ENCODE assay signal across 9 cellular contexts in genomic region chr2:131394147-131394931, GRCh38. TPM values are rescaled to one million over a fixed set of nuclear protein-coding genes. Genes with fewer than 3 reads are reported as not detected.
DNase-seq lines count a peak whose midpoint lies in the region; ATAC-seq and TF ChIP-seq lines count a peak whose summit lies in the region.
"Had no signal": no experiment of that assay in that cellular context is flagged by ENCODE, and none has a peak within 500 bp of the region (broad histone marks: within the 10 kb centered on the region; RNA-seq: fewer than 3 reads in every experiment).

No MANE protein-coding gene starts in this region.

- H3K4me1 Mint-ChIP-seq in natural killer cell treated with Interleukin-12 subunit alpha and Interleukin-12 subunit beta and Interleukin-15 and Interleukin-18, amount 100 ng/mL, for 72 hours (ENCODE audit: low read depth in 2 of 2) = no peaks in the 10 kb centered on the region

- in situ Hi-C loops in IMR-90 (cut with MboI; ENCODE audit: low sequenced_read_pairs) = no loop called here

- TF ChIP-seq EP300 in esophagus muscularis mucosa (IDR thresholded peaks at IDR 0.05) (no peak), SK-N-SH (IDR thresholded peaks at IDR 0.05; ENCODE audit: borderline replicate concordance in 1 of 2, low read depth in 1 of 2, low read length in 1 of 2) (no peak)

- no peak overlapping the region for H4K91ac ChIP-seq in IMR-90 (ENCODE audit: insufficient read depth, low read depth, low read length)

- TF ChIP-seq CTCF in IMR-90 (conservative IDR thresholded peaks at IDR 0.05; ENCODE audit: low read depth, low read length) (no peak), esophagus muscularis mucosa (IDR thresholded peaks at IDR 0.05) (no peak), SK-N-SH (IDR thresholded peaks at IDR 0.05) (no peak)

- no peak overlapping the region for H3K23ac ChIP-seq in IMR-90 (ENCODE audit: low read depth, low read length)

- H4K8ac ChIP-seq in IMR-90 (ENCODE audit: low read depth in 2 of 2, low read length in 2 of 2) = no peak overlapping the region

- peak; percentile 35 for DNase-seq in D341Med (ENCODE audit: low spot score)
- DNase-seq in IMR-90 = no peak
- peak; percentile 83 for DNase-seq in esophagus muscularis mucosa (ENCODE audit: extremely low spot score)
- DNase-seq in natural killer cell treated with Interleukin-12 subunit alpha and Interleukin-12 subunit beta and Interleukin-15 and Interleukin-18, amount 100 ng/mL, for 72 hours (ENCODE audit: low spot score) = no peak
- no peak for DNase-seq in activated CD4-positive, CD25-positive, alpha-beta regulatory T cell treated with anti-CD3 and anti-CD28 coated beads, Interleukin-2, amount 50 U/mL, for 72 hours
- DNase-seq in SK-N-SH = no peak
- no peak for DNase-seq in amniotic stem cell (lab: John Stamatoyannopoulos, UW)

- H4K5ac ChIP-seq in IMR-90 (ENCODE audit: low read depth, low read length) = no peak overlapping the region

- H2BK15ac ChIP-seq in IMR-90 (ENCODE audit: low read depth, low read length) = no peak overlapping the region

- H4K20me1 ChIP-seq in IMR-90 (ENCODE audit: insufficient read depth, low read length) (no peaks in the 10 kb centered on the region), SK-N-SH (ENCODE audit: insufficient read depth) (no peaks in the 10 kb centered on the region)

- H3K27ac Mint-ChIP-seq in natural killer cell treated with Interleukin-12 subunit alpha and Interleukin-12 subunit beta and Interleukin-15 and Interleukin-18, amount 100 ng/mL, for 72 hours = no peak overlapping the region
- H3K27ac Mint-ChIP-seq: T-helper 1 cell treated with Interleukin-12 subunit alpha and Interleukin-12 subunit beta and Interleukin-4 antibody, amounts not matched to agents 30 μg/mL and 1 μg/mL, for 36 hours had no signal

- intact Hi-C loops in IMR-90 (cut with micrococcal nuclease) = no loop called here
- intact Hi-C loops in esophagus muscularis mucosa (cut with DNase I) = no loop called here

- H2BK20ac ChIP-seq in IMR-90 (ENCODE audit: low read depth, low read length) = no peak overlapping the region

- H3F3A ChIP-seq in SK-N-SH (replicated peaks; ENCODE audit: insufficient read depth) = no peaks in the 10 kb centered on the region

- H2AK5ac ChIP-seq in IMR-90 (ENCODE audit: low read depth, low read length) = no peak overlapping the region

- no peak overlapping the region for H2AFZ ChIP-seq in IMR-90 (replicated peaks; ENCODE audit: low read length, poor library complexity)
- no peak overlapping the region for H2AFZ ChIP-seq in SK-N-SH (ENCODE audit: low read depth)

- H3K27me3 ChIP-seq in IMR-90 (ENCODE audit: control insufficient read depth, insufficient read depth, low read length) (peaks cover 5% of the 10 kb centered on the region), esophagus muscularis mucosa (peaks cover 0 to 22% (median 0%) of the 10 kb centered on the region in 4 donors), SK-N-SH (ENCODE audit: insufficient read depth) (no peaks in the 10 kb centered on the region)

- H3K9ac ChIP-seq in IMR-90 (ENCODE audit: low read depth, low read length) (no peak overlapping the region), SK-N-SH (no peak overlapping the region)

- H3K79me2 ChIP-seq in SK-N-SH (ENCODE audit: insufficient read depth) = no peaks in the 10 kb centered on the region

- no peaks in the 10 kb centered on the region for H3K79me1 ChIP-seq in IMR-90 (ENCODE audit: low read depth in 1 of 2, low read length in 2 of 2)

- no peak overlapping the region for H2BK120ac ChIP-seq in IMR-90 (ENCODE audit: low read depth, low read length)

- H3K9me3 ChIP-seq in IMR-90 (ENCODE audit: control insufficient read depth, insufficient read depth, low read length) = no peaks in the 10 kb centered on the region
- no peaks in the 10 kb centered on the region for H3K9me3 ChIP-seq in esophagus muscularis mucosa
- no peaks in the 10 kb centered on the region for H3K9me3 ChIP-seq in SK-N-SH

- H3K56ac ChIP-seq in IMR-90 (ENCODE audit: extremely low read depth, insufficient read depth, low read length) = no peak overlapping the region

- no peak for TF ChIP-seq POLR2A in IMR-90 (IDR thresholded peaks at IDR 0.05; ENCODE audit: low read depth, low read length)
- no peak for TF ChIP-seq POLR2A in esophagus muscularis mucosa (IDR thresholded peaks at IDR 0.05; ENCODE audit: low read depth)

- ATAC-seq in IMR-90 (ENCODE audit: low read depth) (peak; percentile 60), GM21390 (IDR thresholded peaks at IDR 0.05; ENCODE audit: unreplicated experiment) (no peak)
- ATAC-seq in natural killer cell treated with Interleukin-12 subunit alpha and Interleukin-12 subunit beta and Interleukin-15 and Interleukin-18, amount 100 ng/mL, for 72 hours = peak; percentile 50 to 53

- no peaks in the 10 kb centered on the region for H3K36me3 Mint-ChIP-seq in natural killer cell treated with Interleukin-12 subunit alpha and Interleukin-12 subunit beta and Interleukin-15 and Interleukin-18, amount 100 ng/mL, for 72 hours

- H3K4ac ChIP-seq in IMR-90 (ENCODE audit: low read depth, low read length) = no peak overlapping the region

- CTCF ChIA-PET in IMR-90 (lab: Yijun Ruan, JAX) = no interaction called here
- CTCF ChIA-PET in SK-N-SH (lab: Yijun Ruan, JAX) = no interaction called here

- H2BK5ac ChIP-seq in IMR-90 (ENCODE audit: low read depth, low read length, poor library complexity, severe bottlenecking) = no peak overlapping the region

- H3K9me3 Mint-ChIP-seq in natural killer cell treated with Interleukin-12 subunit alpha and Interleukin-12 subunit beta and Interleukin-15 and Interleukin-18, amount 100 ng/mL, for 72 hours = no peaks in the 10 kb centered on the region
- H3K9me3 Mint-ChIP-seq: T-helper 1 cell treated with Interleukin-12 subunit alpha and Interleukin-12 subunit beta and Interleukin-4 antibody, amounts not matched to agents 30 μg/mL and 1 μg/mL, for 36 hours had no signal

- dilution Hi-C loops in IMR-90 (cut with HindIII; ENCODE audit: low sequenced_read_pairs, unreplicated experiment) = no loop called here

- no peaks in the 10 kb centered on the region for H3K36me3 ChIP-seq in IMR-90 (ENCODE audit: control insufficient read depth, insufficient read depth, low read length)
- H3K36me3 ChIP-seq in esophagus muscularis mucosa = no peaks in the 10 kb centered on the region
- H3K36me3 ChIP-seq in SK-N-SH (replicated peaks in 1 of 2; ENCODE audit: control insufficient read depth in 1 of 2, insufficient read depth in 2 of 2, low read length in 1 of 2) = no peaks in the 10 kb centered on the region

- no peak for TF ChIP-seq RAD21 in IMR-90 (IDR thresholded peaks at IDR 0.05; ENCODE audit: low read length)
- TF ChIP-seq RAD21 in SK-N-SH (IDR thresholded peaks at IDR 0.05; ENCODE audit: low read length) = no peak

- H3K27ac ChIP-seq in IMR-90 (ENCODE audit: insufficient read depth, low read length) (no peak overlapping the region), esophagus muscularis mucosa (replicated peaks in 1 of 4) (no peak overlapping the region), SK-N-SH (ENCODE audit: low read depth in 2 of 2, low read length in 1 of 2) (no peak overlapping the region)

- no peaks in the 10 kb centered on the region for H3K9me1 ChIP-seq in IMR-90 (ENCODE audit: insufficient read depth, low read length)

- 31% methylated on average over 16 of the region's 45 CpGs; no CpG with 5 or more reads in 1 of the 2 experiments for WGBS in IMR-90 (ENCODE audit: extremely low coverage in 2 of 2, insufficient read length in 1 of 2), 2 experiments
- 72% methylated on average over 28 of the region's 45 CpGs for WGBS in esophagus muscularis mucosa
- WGBS in SK-N-SH (ENCODE audit: low lambda C conversion rate) = 74% methylated on average over 34 of the region's 45 CpGs

- BruUV-seq in IMR-90 (replicated peaks; lab: Mats Ljungman, UMichigan) = no TSS peak

- POLR2A ChIA-PET in IMR-90 (lab: Charles Lee; ENCODE audit: unreplicated experiment) = no interaction called here
- POLR2A ChIA-PET in SK-N-SH (lab: Yijun Ruan, JAX) = no interaction called here

- H3K4me3 ChIP-seq in IMR-90 (ENCODE audit: insufficient read depth, low read depth, low read length) (no peak overlapping the region), esophagus muscularis mucosa (peak overlapping the region in 1 of 4 donors; percentile 5), SK-N-SH (ENCODE audit: low read depth in 2 of 2, low read length in 1 of 2) (no peak overlapping the region)

- H3K4me3 Mint-ChIP-seq in natural killer cell treated with Interleukin-12 subunit alpha and Interleukin-12 subunit beta and Interleukin-15 and Interleukin-18, amount 100 ng/mL, for 72 hours = no peak overlapping the region
- H3K4me3 Mint-ChIP-seq: T-helper 1 cell treated with Interleukin-12 subunit alpha and Interleukin-12 subunit beta and Interleukin-4 antibody, amounts not matched to agents 30 μg/mL and 1 μg/mL, for 36 hours had no signal

- H3K4me1 ChIP-seq in IMR-90 (ENCODE audit: control insufficient read depth, insufficient read depth, low read length) (no peaks in the 10 kb centered on the region), esophagus muscularis mucosa (peaks cover 0 to 11% (median 10%) of the 10 kb centered on the region in 4 donors), SK-N-SH (ENCODE audit: control insufficient read depth in 1 of 2, insufficient read depth in 2 of 2, low read depth in 1 of 2, low read length in 1 of 2) (no peaks in the 10 kb centered on the region; a peak in 1 of 4 replicates)

- no peak overlapping the region; the same call in 1 of the 2 replicates for H3K4me2 ChIP-seq in IMR-90 (ENCODE audit: low read depth, low read length)
- no peak overlapping the region for H3K4me2 ChIP-seq in SK-N-SH

- no peaks in the 10 kb centered on the region for H3K9me2 ChIP-seq in SK-N-SH

- H3K27me3 Mint-ChIP-seq in natural killer cell treated with Interleukin-12 subunit alpha and Interleukin-12 subunit beta and Interleukin-15 and Interleukin-18, amount 100 ng/mL, for 72 hours = peaks cover 18 to 27% of the 10 kb centered on the region in 2 donors

- no peak overlapping the region for H3K18ac ChIP-seq in IMR-90 (ENCODE audit: low read depth, low read length)

- no peak overlapping the region for H3K14ac ChIP-seq in IMR-90 (replicated peaks; ENCODE audit: low read depth, low read length)

- H2AK9ac ChIP-seq in IMR-90 (replicated peaks; ENCODE audit: low read depth, low read length, poor library complexity) = no peak overlapping the region

TF ChIP-seq in SK-N-SH, 30 proteins besides CTCF, POLR2A, EP300 and RAD21:
- TF ChIP-seq NRF1 (IDR thresholded peaks at IDR 0.05; ENCODE audit: low read depth, low read length) = no peak
- TF ChIP-seq MXI1 (IDR thresholded peaks at IDR 0.05; ENCODE audit: low read depth, low read length) = no peak
- TF ChIP-seq FOXM1 (IDR thresholded peaks at IDR 0.05; ENCODE audit: low read depth) = no peak

RNA-seq across cellular contexts. Expression of gene RAB6D, which starts 30.4 kb away (rescaled TPM):
- not detected in 2 replicates for total RNA-seq in IMR-90 (2012; rRNA removed)
- polyA plus RNA-seq in IMR-90 (2012; rRNA removed) = not detected in 2 replicates
- polyA plus RNA-seq in IMR-90 (2012; cell fraction: cytosol; rRNA removed) = not detected in 2 replicates
- polyA plus RNA-seq in IMR-90 (2012; cell fraction: nucleus; rRNA removed; ENCODE audit: low replicate concordance) = not detected in 2 replicates
- total RNA-seq in esophagus muscularis mucosa = under 1 TPM in 2 of 4 donors, not detected in 2; 0.11 to 0.13 TPM
- not detected for total RNA-seq in natural killer cell treated with Interleukin-12 subunit alpha and Interleukin-12 subunit beta and Interleukin-15 and Interleukin-18, amount 100 ng/mL, for 72 hours
- not detected in 2 replicates for polyA plus RNA-seq in SK-N-SH (2012; rRNA removed)
- 0.01 and 0.04 TPM in 2 replicates for polyA plus RNA-seq in SK-N-SH (2012; cell fraction: cytosol; rRNA removed)
- polyA plus RNA-seq in SK-N-SH (2012; cell fraction: nucleus; rRNA removed) = 0.01 TPM in 1 of 2 replicates, not detected in the other

Comparison
In these comparisons a context has a peak if more than half of its experiments do, and no peak if none do; other contexts are left out.
1. DNase-seq: peak in D341Med (single experiment) and esophagus muscularis mucosa (single experiment); none in IMR-90 (single experiment), natural killer cell treated with Interleukin-12 subunit alpha and Interleukin-12 subunit beta and Interleukin-15 and Interleukin-18, amount 100 ng/mL, for 72 hours (single experiment), activated CD4-positive, CD25-positive, alpha-beta regulatory T cell treated with anti-CD3 and anti-CD28 coated beads, Interleukin-2, amount 50 U/mL, for 72 hours (single experiment), SK-N-SH (single experiment) and amniotic stem cell (single experiment).